Comparison of ENCODE assay signal across 15 cellular contexts in the genomic region with DNA sequence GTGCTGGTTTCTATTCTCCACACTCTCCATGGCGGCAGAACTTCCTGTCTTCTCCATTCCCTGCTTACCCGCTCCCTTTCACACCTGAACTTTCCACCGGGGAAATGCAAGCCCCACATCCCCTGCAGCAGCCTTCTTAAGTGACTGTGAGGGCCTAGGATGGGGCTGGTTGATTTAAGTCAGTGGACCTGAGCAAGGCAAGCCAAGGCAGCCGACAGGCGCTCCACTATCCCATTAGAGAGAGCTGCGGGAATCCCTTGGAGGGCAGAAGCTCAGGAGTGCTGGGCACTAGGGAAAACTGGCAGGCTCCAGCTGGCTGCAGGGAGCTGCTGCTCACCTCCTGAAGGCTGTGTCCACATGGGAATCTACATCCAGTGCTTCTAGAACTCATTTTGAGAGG. TPM values are rescaled to one million over a fixed set of nuclear protein-coding genes. Genes with fewer than 3 reads are reported as not detected.
A peak's percentile ranks its signal among the peaks of the same experiment; 100 is the strongest.
DNase-seq lines count a peak whose midpoint lies in the region; TF ChIP-seq lines count a peak whose summit lies in the region.
"Had no signal": no experiment of that assay in that cellular context is flagged by ENCODE, and none has a peak within 500 bp of the region (broad histone marks: within the 10 kb centered on the region; RNA-seq: fewer than 3 reads in every experiment).

No MANE protein-coding gene starts in this region.

- peaks cover 46% of the 10 kb centered on the region for H3K36me3 Mint-ChIP-seq in T-helper 2 cell treated with Interferon-gamma antibody and Interleukin-4, amounts not matched to agents 5 μg/mL and 100 μg/mL, for 36 hours (ENCODE audit: low read depth)

- H3K9me3 Mint-ChIP-seq in T-helper 2 cell treated with Interferon-gamma antibody and Interleukin-4, amounts not matched to agents 5 μg/mL and 100 μg/mL, for 36 hours = no peaks in the 10 kb centered on the region

- TF ChIP-seq EP300 in esophagus muscularis mucosa (IDR thresholded peaks at IDR 0.05) = no peak

- peaks cover 40% of the 10 kb centered on the region for H3K4me1 Mint-ChIP-seq in T-helper 2 cell treated with Interferon-gamma antibody and Interleukin-4, amounts not matched to agents 5 μg/mL and 100 μg/mL, for 36 hours (ENCODE audit: low read depth)

- peak overlapping the region; percentile 69 for H3K27ac Mint-ChIP-seq in T-helper 2 cell treated with Interferon-gamma antibody and Interleukin-4, amounts not matched to agents 5 μg/mL and 100 μg/mL, for 36 hours

- intact Hi-C loops in OCI-LY7 (cut with micrococcal nuclease; ENCODE audit: unreplicated experiment) = no loop called here
- intact Hi-C loops in esophagus muscularis mucosa (cut with DNase I) = loop anchor here (10.0 kb wide), 1 partner anchor 259 kb away; a partner anchor contains a TSS
- intact Hi-C loops in spleen (cut with DNase I; ENCODE audit: low total_unique reads) = no loop called here

- 78% methylated on average over 6 of the region's 6 CpGs for WGBS in esophagus muscularis mucosa
- 63 to 78% (median 76%) methylated on average over 6 of the region's 6 CpGs for WGBS in spleen, 5 donors
- 97% methylated on average over 5 of the region's 6 CpGs for WGBS in mesenchymal stem cell

- H4K20me1 ChIP-seq in OCI-LY7 (ENCODE audit: insufficient read depth, low read length) = no peaks in the 10 kb centered on the region

- POLR2A ChIA-PET in OCI-LY7 (lab: Charles Lee) = interaction anchor here (0.7 to 23.2 kb wide), 4 partner anchors 17 to 55 kb away, joined by 3 to 393 read pairs (median 4); no protein-coding TSS in a partner anchor

- H3K9me2 ChIP-seq in OCI-LY7 (ENCODE audit: insufficient read depth, low read length) = no peaks in the 10 kb centered on the region

- no peaks in the 10 kb centered on the region for H3K27me3 Mint-ChIP-seq in T-helper 2 cell treated with Interferon-gamma antibody and Interleukin-4, amounts not matched to agents 5 μg/mL and 100 μg/mL, for 36 hours (ENCODE audit: low read depth)

- peaks cover 62% of the 10 kb centered on the region for H3K4me1 ChIP-seq in OCI-LY7 (ENCODE audit: insufficient read depth, low read length, poor library complexity, severe bottlenecking)
- H3K4me1 ChIP-seq in esophagus muscularis mucosa = peaks cover 22 to 35% (median 32%) of the 10 kb centered on the region in 4 donors
- H3K4me1 ChIP-seq in spleen = peaks cover 19 to 85% (median 59%) of the 10 kb centered on the region in 6 donors
- H3K4me1 ChIP-seq in mesenchymal stem cell (ENCODE audit: control insufficient read depth, insufficient read depth, low read depth, low read length) = peaks cover 6% of the 10 kb centered on the region
- H3K4me1 ChIP-seq: A549, SJSA1 had no signal

- no peak for TF ChIP-seq POLR2A in esophagus muscularis mucosa (IDR thresholded peaks at IDR 0.05; ENCODE audit: low read depth)
- TF ChIP-seq POLR2A in spleen (IDR thresholded peaks at IDR 0.05) = no peak

- H3K27me3 ChIP-seq in esophagus muscularis mucosa (no peaks in the 10 kb centered on the region), spleen (replicated peaks in 1 of 7) (no peaks in the 10 kb centered on the region), mesenchymal stem cell (ENCODE audit: control insufficient read depth in 1 of 2, insufficient read depth in 1 of 2, low read length in 2 of 2) (no peaks in the 10 kb centered on the region)
- H3K27me3 ChIP-seq: SJSA1 had no signal

- H3K79me1 ChIP-seq in mesenchymal stem cell (replicated peaks; ENCODE audit: low read length, poor library complexity, severe bottlenecking) = peaks cover 42% of the 10 kb centered on the region

- H3K36me3 ChIP-seq in OCI-LY7 (ENCODE audit: insufficient read depth, low read length) (peaks cover 89% of the 10 kb centered on the region), esophagus muscularis mucosa (peaks cover 9 to 40% (median 32%) of the 10 kb centered on the region in 4 donors), spleen (peaks cover 2 to 95% (median 37%) of the 10 kb centered on the region in 6 donors), mesenchymal stem cell (ENCODE audit: control insufficient read depth in 1 of 2, insufficient read depth in 2 of 2, low read depth in 1 of 2, low read length in 2 of 2) (peaks cover 32 to 36% of the 10 kb centered on the region in 2 experiments)

- no peak overlapping the region for H2BK120ac ChIP-seq in mesenchymal stem cell (ENCODE audit: low read depth, low read length)

- H3K4me2 ChIP-seq in OCI-LY7 (ENCODE audit: low read length) = no peak overlapping the region
- H3K4me2 ChIP-seq in mesenchymal stem cell (ENCODE audit: low read length, poor library complexity, severe bottlenecking) = no peak overlapping the region
- H3K4me2 ChIP-seq: A549 had no signal

- no peak overlapping the region for H3K9ac ChIP-seq in mesenchymal stem cell (ENCODE audit: low read length)

- H2AFZ ChIP-seq in OCI-LY7 (ENCODE audit: low read length) = no peak overlapping the region
- H2AFZ ChIP-seq in mesenchymal stem cell (ENCODE audit: low read depth, low read length) = no peak overlapping the region

- no TSS peak for BruUV-seq in OCI-LY7 (replicated peaks; lab: Mats Ljungman, UMichigan)

- no peak overlapping the region for H3K18ac ChIP-seq in mesenchymal stem cell (ENCODE audit: low read depth in 1 of 2, low read length in 2 of 2)

- H3K9me3 ChIP-seq in OCI-LY7 (ENCODE audit: low read length) = no peaks in the 10 kb centered on the region
- no peaks in the 10 kb centered on the region for H3K9me3 ChIP-seq in esophagus muscularis mucosa
- no peaks in the 10 kb centered on the region for H3K9me3 ChIP-seq in spleen
- no peaks in the 10 kb centered on the region for H3K9me3 ChIP-seq in mesenchymal stem cell (ENCODE audit: control insufficient read depth, low read length)
- H3K9me3 ChIP-seq: A549, SJSA1 had no signal

- peak overlapping the region; percentile 47 for H3K27ac ChIP-seq in OCI-LY7 (ENCODE audit: low read depth, low read length, poor library complexity, severe bottlenecking)
- H3K27ac ChIP-seq in esophagus muscularis mucosa (replicated peaks in 1 of 4) = peak overlapping the region in 3 of 4 donors; percentile 14 to 64 (median 60)
- H3K27ac ChIP-seq in spleen = peak overlapping the region; percentile 21 to 82 (median 72)
- H3K27ac ChIP-seq in mesenchymal stem cell (ENCODE audit: low read length, poor library complexity, severe bottlenecking) = no peak overlapping the region
- H3K27ac ChIP-seq: A549, SJSA1 had no signal

- H3K23ac ChIP-seq in mesenchymal stem cell (ENCODE audit: low read length in 2 of 2) = no peak overlapping the region

- H2BK5ac ChIP-seq in mesenchymal stem cell (ENCODE audit: low read depth, low read length, poor library complexity, severe bottlenecking) = no peak overlapping the region

- H2AK5ac ChIP-seq in mesenchymal stem cell (ENCODE audit: low read length, severe bottlenecking) = no peak overlapping the region

- no peak overlapping the region for H3K4me3 Mint-ChIP-seq in T-helper 2 cell treated with Interferon-gamma antibody and Interleukin-4, amounts not matched to agents 5 μg/mL and 100 μg/mL, for 36 hours

- CTCF ChIA-PET in OCI-LY7 (lab: Charles Lee; ENCODE audit: unreplicated experiment) = no interaction called here

- no peak for DNase-seq in T-helper 2 cell treated with Interferon-gamma antibody and Interleukin-4, amounts not matched to agents 5 μg/mL and 100 μg/mL, for 36 hours (ENCODE audit: low spot score)
- DNase-seq in T-helper 2 cell (no peak), OCI-LY7 (ENCODE audit: low spot score) (no peak), esophagus muscularis mucosa (ENCODE audit: extremely low spot score) (no peak), spleen (peak; percentile 68), mesenchymal stem cell (no peak), SIG-M5 (lab: John Stamatoyannopoulos, UW) (no peak), cortex of kidney (lab: John Stamatoyannopoulos, UW) (no peak)
- DNase-seq: activated CD4-positive, alpha-beta T cell treated with anti-CD3 and anti-CD28 coated beads for 1 hour; DMS79; NCI-H1105; NCI-H510A; stimulated activated CD4-positive, alpha-beta T cell treated with anti-CD3 and anti-CD28 coated beads, Interleukin-4, amount 100 ng/mL, for 24 hours had no signal

- H3K4me3 ChIP-seq in OCI-LY7 (ENCODE audit: low read depth, low read length, poor library complexity, severe bottlenecking) (no peak overlapping the region), esophagus muscularis mucosa (no peak overlapping the region), spleen (peak overlapping the region in 1 of 8 donors; percentile 13), mesenchymal stem cell (ENCODE audit: insufficient read depth in 1 of 2, low read depth in 1 of 2, low read length in 2 of 2) (no peak overlapping the region)
- H3K4me3 ChIP-seq: A549, SJSA1 had no signal

- H3K4ac ChIP-seq in mesenchymal stem cell (ENCODE audit: low read depth in 1 of 2, low read length in 2 of 2) = no peak overlapping the region

- H2BK12ac ChIP-seq in mesenchymal stem cell (ENCODE audit: low read length in 2 of 2) = no peak overlapping the region

- TF ChIP-seq CTCF in OCI-LY7 (conservative IDR thresholded peaks at IDR 0.05; ENCODE audit: low read length) (no peak), esophagus muscularis mucosa (IDR thresholded peaks at IDR 0.05) (no peak), spleen (IDR thresholded peaks at IDR 0.05 in 8 of 11, conservative IDR thresholded peaks at IDR 0.05 in 3 of 11) (no peak)

- H3K14ac ChIP-seq in mesenchymal stem cell (ENCODE audit: low read length in 2 of 2) = no peak overlapping the region

- no peak overlapping the region for H4K8ac ChIP-seq in mesenchymal stem cell (ENCODE audit: low read length)

- no peak overlapping the region for H4K91ac ChIP-seq in mesenchymal stem cell (ENCODE audit: low read length)

- H3K79me2 ChIP-seq in OCI-LY7 (ENCODE audit: insufficient read depth, low read depth, low read length) = peaks cover 82% of the 10 kb centered on the region

- H2BK15ac ChIP-seq in mesenchymal stem cell (ENCODE audit: low read depth, poor library complexity, severe bottlenecking) = no peak overlapping the region

RNA-seq across cellular contexts. Expression of a gene that starts 36.1 kb away (rescaled TPM):
- total RNA-seq in OCI-LY7 (2014; rRNA removed; shearing (Covaris generic)) = 113 TPM in 2 replicates
- total RNA-seq in OCI-LY7 (2022) = 118 and 144 TPM in 2 replicates
- total RNA-seq in esophagus muscularis mucosa = 10 to 100 TPM in 3 of 4 donors, 1 to 10 TPM in 1; 9.6 to 17.5 (median 15.2) TPM
- total RNA-seq in spleen = 10 to 100 TPM; 12.4 to 32.5 (median 19.1) TPM
- polyA plus RNA-seq in spleen = 10 to 100 TPM; 18.5 to 21.2 (median 19.2) TPM
- 5.0 TPM for polyA plus RNA-seq in mesenchymal stem cell (2013, experiment 1 of 2)
- 4.5 TPM for polyA plus RNA-seq in mesenchymal stem cell (2013, experiment 2 of 2)

RNA-seq across cellular contexts. Expression of a gene that starts 54.3 kb away (rescaled TPM):
- total RNA-seq in OCI-LY7 (2014; rRNA removed; shearing (Covaris generic)) = 69.4 and 70.9 TPM in 2 replicates
- total RNA-seq in OCI-LY7 (2022) (132 and 139 TPM in 2 replicates), esophagus muscularis mucosa (10 to 100 TPM; 42.4 to 52.0 (median 44.8) TPM), spleen (10 to 100 TPM; 27.1 to 47.3 (median 38.0) TPM)
- 10 to 100 TPM; 28.2 to 38.0 (median 34.3) TPM for polyA plus RNA-seq in spleen
- 7.0 TPM for polyA plus RNA-seq in mesenchymal stem cell (2013, experiment 1 of 2)
- polyA plus RNA-seq in mesenchymal stem cell (2013, experiment 2 of 2) = 7.0 TPM
